ENCODE assay signal across 12 cellular contexts in the genomic region with DNA sequence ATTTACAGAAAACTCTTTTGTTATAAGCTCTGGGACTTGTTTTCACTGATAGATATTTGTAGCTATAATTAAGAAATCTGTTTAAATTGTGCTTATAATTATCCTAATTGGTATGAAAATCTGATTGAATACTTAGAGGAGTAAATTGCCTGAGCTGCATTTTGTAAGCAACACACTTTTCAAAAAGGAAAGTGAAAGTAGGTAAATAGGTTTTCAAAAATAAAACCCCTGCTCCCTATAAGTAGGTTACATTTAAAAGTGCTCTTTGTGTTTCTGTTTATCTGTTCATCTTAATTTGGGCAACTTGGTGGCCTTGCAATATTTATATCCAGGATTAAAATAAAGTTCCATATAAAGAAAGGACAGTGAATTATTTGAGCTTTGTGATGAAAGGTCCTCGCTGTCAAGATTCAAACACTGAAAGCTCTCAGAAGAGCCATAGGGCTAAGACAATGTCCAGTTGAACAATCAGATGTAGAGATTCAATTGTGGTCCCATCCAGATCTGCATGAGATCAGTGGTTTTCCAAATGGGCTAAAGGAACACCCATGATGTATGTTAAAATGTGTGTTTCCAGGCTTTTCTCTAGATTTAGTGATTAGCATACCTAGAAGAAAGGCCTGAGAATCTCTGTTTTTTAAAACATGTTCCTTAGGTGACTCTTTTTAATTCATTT.
DNase-seq lines count a peak whose midpoint lies in the region; ATAC-seq and TF ChIP-seq lines count a peak whose summit lies in the region.
"Had no signal": no experiment of that assay in that cellular context is flagged by ENCODE, and none has a peak within 500 bp of the region (broad histone marks: within the 10 kb centered on the region; RNA-seq: fewer than 3 reads in every experiment).

No MANE protein-coding gene starts in this region.

- H3K9ac ChIP-seq in SK-N-SH = no peak overlapping the region

- H3F3A ChIP-seq in SK-N-SH (replicated peaks; ENCODE audit: insufficient read depth) = no peaks in the 10 kb centered on the region

- H3K4me3 ChIP-seq in SK-N-SH (ENCODE audit: low read depth in 2 of 2, low read length in 1 of 2) = peak overlapping the region; percentile 28 to 35; a peak in 3 of 4 replicates
- H3K4me3 ChIP-seq: colonic mucosa had no signal

- H3K36me3 ChIP-seq in SK-N-SH (replicated peaks in 1 of 2; ENCODE audit: control insufficient read depth in 1 of 2, insufficient read depth in 2 of 2, low read length in 1 of 2) = no peaks in the 10 kb centered on the region
- H3K36me3 ChIP-seq: colonic mucosa, spleen had no signal

- H3K27me3 ChIP-seq in SK-N-SH (ENCODE audit: insufficient read depth) = no peaks in the 10 kb centered on the region
- H3K27me3 ChIP-seq: colonic mucosa, spleen had no signal

- intact Hi-C loops in Right ventricle myocardium superior (cut with DNase I) = no loop called here

- 7% methylated on average over 1 of the region's 1 CpG for WGBS in SK-N-SH (ENCODE audit: low lambda C conversion rate)

- H2AFZ ChIP-seq in SK-N-SH (ENCODE audit: low read depth) = peak overlapping the region; percentile 77

- no peaks in the 10 kb centered on the region for H4K20me1 ChIP-seq in SK-N-SH (ENCODE audit: insufficient read depth)

- TF ChIP-seq RAD21 in SK-N-SH (IDR thresholded peaks at IDR 0.05; ENCODE audit: low read length) = no peak

- DNase-seq in ACHN = peak; percentile 26
- no peak for DNase-seq in SK-N-SH
- DNase-seq in activated gamma-delta T cell (lab: John Stamatoyannopoulos, UW) = no peak
- DNase-seq in glomerular visceral epithelial cell (ENCODE audit: extremely low spot score) = no peak
- no peak for DNase-seq in Right ventricle myocardium superior
- DNase-seq: activated effector memory CD4-positive, alpha-beta T cell treated with anti-CD3 and anti-CD28 coated beads, Interleukin-2, amount 50 U/mL, for 16 hours; colonic mucosa; KBM-7; spleen had no signal

- in situ Hi-C loops in ACHN (cut with HindIII; ENCODE audit: low pct_ligation_motif_present, low pct_unique_long_range_greater_than_20kb, low sequenced_read_pairs) = no loop called here

- CTCF ChIA-PET in SK-N-SH (lab: Yijun Ruan, JAX) = no interaction called here

- H3K9me3 ChIP-seq in SK-N-SH = no peaks in the 10 kb centered on the region
- H3K9me3 ChIP-seq: colonic mucosa, spleen had no signal

- TF ChIP-seq CTCF in SK-N-SH (IDR thresholded peaks at IDR 0.05) = no peak

- no peaks in the 10 kb centered on the region for H3K4me1 ChIP-seq in SK-N-SH (ENCODE audit: control insufficient read depth in 1 of 2, insufficient read depth in 2 of 2, low read depth in 1 of 2, low read length in 1 of 2)
- H3K4me1 ChIP-seq: colonic mucosa had no signal

- no peaks in the 10 kb centered on the region for H3K79me2 ChIP-seq in SK-N-SH (ENCODE audit: insufficient read depth)

- POLR2A ChIA-PET in SK-N-SH (lab: Yijun Ruan, JAX) = no interaction called here

- H3K9me2 ChIP-seq in SK-N-SH = no peaks in the 10 kb centered on the region

- peak; percentile 61 for ATAC-seq in GM18498 (IDR thresholded peaks at IDR 0.05; ENCODE audit: unreplicated experiment)
- peak; percentile 50 for ATAC-seq in HG02759 (IDR thresholded peaks at IDR 0.05; ENCODE audit: unreplicated experiment)
- ATAC-seq in GM18502 (IDR thresholded peaks at IDR 0.05; ENCODE audit: poor library complexity, unreplicated experiment) = no peak
- no peak for ATAC-seq in Right ventricle myocardium superior (ENCODE audit: poor library complexity)

- no peak overlapping the region for H3K27ac ChIP-seq in SK-N-SH (ENCODE audit: low read depth in 2 of 2, low read length in 1 of 2)
- H3K27ac ChIP-seq: colonic mucosa, spleen had no signal

- peak overlapping the region; percentile 4 for H3K4me2 ChIP-seq in SK-N-SH

- TF ChIP-seq EP300 in SK-N-SH (IDR thresholded peaks at IDR 0.05; ENCODE audit: borderline replicate concordance in 1 of 2, low read depth in 1 of 2, low read length in 1 of 2) = no peak

TF ChIP-seq in SK-N-SH, 30 proteins besides CTCF, POLR2A, EP300 and RAD21:
- TF ChIP-seq GATA2 (CRISPR knock-in tag; IDR thresholded peaks at IDR 0.05) = no peak
- TF ChIP-seq SMC3 (IDR thresholded peaks at IDR 0.05; ENCODE audit: low read depth, low read length) = no peak
- TF ChIP-seq ELF1 (IDR thresholded peaks at IDR 0.05) = no peak
- no peak for TF ChIP-seq NFIC (IDR thresholded peaks at IDR 0.05; ENCODE audit: borderline replicate concordance)
- TF ChIP-seq ZBTB33 (IDR thresholded peaks at IDR 0.05; ENCODE audit: borderline replicate concordance, low read depth) = no peak
- no peak for TF ChIP-seq FOXJ3 (CRISPR knock-in tag; IDR thresholded peaks at IDR 0.05)
- no peak for TF ChIP-seq MXI1 (IDR thresholded peaks at IDR 0.05; ENCODE audit: low read depth, low read length)
- no peak for TF ChIP-seq CHD2 (IDR thresholded peaks at IDR 0.05; ENCODE audit: low read length, partially characterized antibody)
- TF ChIP-seq, protein P1, sequence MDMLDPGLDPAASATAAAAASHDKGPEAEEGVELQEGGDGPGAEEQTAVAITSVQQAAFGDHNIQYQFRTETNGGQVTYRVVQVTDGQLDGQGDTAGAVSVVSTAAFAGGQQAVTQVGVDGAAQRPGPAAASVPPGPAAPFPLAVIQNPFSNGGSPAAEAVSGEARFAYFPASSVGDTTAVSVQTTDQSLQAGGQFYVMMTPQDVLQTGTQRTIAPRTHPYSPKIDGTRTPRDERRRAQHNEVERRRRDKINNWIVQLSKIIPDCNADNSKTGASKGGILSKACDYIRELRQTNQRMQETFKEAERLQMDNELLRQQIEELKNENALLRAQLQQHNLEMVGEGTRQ (IDR thresholded peaks at IDR 0.05; ENCODE audit: borderline replicate concordance, low read depth, low read length) = no peak
- TF ChIP-seq TAF1 (IDR thresholded peaks at IDR 0.05; ENCODE audit: borderline replicate concordance, low read depth, low read length) = no peak

Comparison
In these comparisons a context has a peak if more than half of its experiments do, and no peak if none do; other contexts are left out.
1. ATAC-seq: peak in GM18498 (single experiment) and HG02759 (single experiment); none in GM18502 (single experiment) and Right ventricle myocardium superior (single experiment).